ENCODE assay signal across 15 cellular contexts in genomic region chr16:70475054-70475871, GRCh38. TPM values are rescaled to one million over a fixed set of nuclear protein-coding genes. Genes with fewer than 3 reads are reported as not detected.
DNase-seq lines count a peak whose midpoint lies in the region; ATAC-seq and TF ChIP-seq lines count a peak whose summit lies in the region.
"Had no signal": no experiment of that assay in that cellular context is flagged by ENCODE, and none has a peak within 500 bp of the region (broad histone marks: within the 10 kb centered on the region; RNA-seq: fewer than 3 reads in every experiment).

No MANE protein-coding gene starts in this region.

- H2AFZ ChIP-seq in mammary epithelial cell (ENCODE audit: low read depth, low read length) (no peak overlapping the region), neural progenitor cell (replicated peaks) (no peak overlapping the region)

- TF ChIP-seq POLR2A in breast epithelium (IDR thresholded peaks at IDR 0.05) (no peak), gastrocnemius medialis (IDR thresholded peaks at IDR 0.05) (no peak)

- no peak overlapping the region for H3K27ac ChIP-seq in mammary epithelial cell (ENCODE audit: insufficient read depth, low read depth, low read length)
- no peak overlapping the region for H3K27ac ChIP-seq in breast epithelium
- peak overlapping the region in 3 of 4 donors; percentile 75 to 88 (median 77) for H3K27ac ChIP-seq in gastrocnemius medialis
- H3K27ac ChIP-seq in neural progenitor cell, result no peak overlapping the region
- H3K27ac ChIP-seq: VCaP had no signal

- POLR2A ChIA-PET in activated CD8-positive, alpha-beta T cell treated with anti-CD3 and anti-CD28 coated beads for 36 hours (lab: Charles Lee), result interaction anchor here (1.2 to 2.0 kb wide), 2 partner anchors 21 to 73 kb away, joined by 5 to 7 read pairs; partner anchors contain the start of gene FCSK

- H3K4me2 ChIP-seq in mammary epithelial cell (ENCODE audit: insufficient read depth, low read depth, low read length), result peak overlapping the region; percentile 57
- no peak overlapping the region for H3K4me2 ChIP-seq in neural progenitor cell

- peaks cover 3% of the 10 kb centered on the region for H3K36me3 Mint-ChIP-seq in activated CD8-positive, alpha-beta T cell treated with anti-CD3 and anti-CD28 coated beads for 36 hours (ENCODE audit: low read depth)
- H3K36me3 Mint-ChIP-seq in neural progenitor cell, result peaks cover 3% of the 10 kb centered on the region
- H3K36me3 Mint-ChIP-seq: activated naive CD4-positive, alpha-beta T cell treated with anti-CD3 and anti-CD28 coated beads, Interleukin-2, amount 50 U/mL, for 72 hours had no signal

- WGBS in mammary epithelial cell (ENCODE audit: low coverage, missing lambda C conversion rate), result 38% methylated on average over 9 of the region's 24 CpGs

- H3K4me3 Mint-ChIP-seq in activated CD8-positive, alpha-beta T cell treated with anti-CD3 and anti-CD28 coated beads for 36 hours, result no peak overlapping the region
- no peak overlapping the region for H3K4me3 Mint-ChIP-seq in neural progenitor cell

- H3K4me1 ChIP-seq in mammary epithelial cell (ENCODE audit: insufficient read depth, low read length) (peaks cover 28% of the 10 kb centered on the region), breast epithelium (no peaks in the 10 kb centered on the region), gastrocnemius medialis (peaks cover 19 to 20% of the 10 kb centered on the region in 2 donors), neural progenitor cell (no peaks in the 10 kb centered on the region)

- H4K20me1 ChIP-seq in mammary epithelial cell (ENCODE audit: insufficient read depth, low read length) (no peaks in the 10 kb centered on the region), neural progenitor cell (ENCODE audit: low read depth) (no peaks in the 10 kb centered on the region)

- dilution Hi-C loops in mammary epithelial cell (cut with HindIII; ENCODE audit: low sequenced_read_pairs), result loop anchor here (5.0 kb wide), 4 partner anchors 38 to 113 kb away; partner anchors contain the start of gene ST3GAL2

- no peak overlapping the region for H3K4me3 ChIP-seq in mammary epithelial cell (replicated peaks in 1 of 3; ENCODE audit: insufficient read depth in 1 of 3, low read depth in 2 of 3, low read length in 3 of 3)
- no peak overlapping the region for H3K4me3 ChIP-seq in breast epithelium
- no peak overlapping the region for H3K4me3 ChIP-seq in gastrocnemius medialis
- no peak overlapping the region for H3K4me3 ChIP-seq in neural progenitor cell
- H3K4me3 ChIP-seq: heart left ventricle had no signal

- CTCF ChIA-PET in mammary epithelial cell (lab: Charles Lee; ENCODE audit: low non-redundant PET), result no interaction called here
- CTCF ChIA-PET in activated CD8-positive, alpha-beta T cell treated with anti-CD3 and anti-CD28 coated beads for 36 hours (lab: Charles Lee), result interaction anchor here (1.3 kb wide), 1 partner anchor 95 kb away, joined by 3 read pairs; no protein-coding TSS in a partner anchor

- TF ChIP-seq CTCF in mammary epithelial cell (conservative IDR thresholded peaks at IDR 0.05 in 1 of 2, IDR thresholded peaks at IDR 0.05 in 1 of 2; ENCODE audit: extremely low read depth in 1 of 2, insufficient read depth in 1 of 2, low read depth in 1 of 2, low read length in 2 of 2) (no peak), breast epithelium (IDR thresholded peaks at IDR 0.05) (no peak), gastrocnemius medialis (IDR thresholded peaks at IDR 0.05 in 4 of 5, conservative IDR thresholded peaks at IDR 0.05 in 1 of 5) (no peak), neural progenitor cell (IDR thresholded peaks at IDR 0.05) (no peak)
- no peak for TF ChIP-seq CTCF in activated CD8-positive, alpha-beta T cell treated with anti-CD3 and anti-CD28 coated beads for 36 hours (IDR thresholded peaks at IDR 0.05)

- H3K9me3 Mint-ChIP-seq in activated CD8-positive, alpha-beta T cell treated with anti-CD3 and anti-CD28 coated beads for 36 hours, result no peaks in the 10 kb centered on the region
- no peaks in the 10 kb centered on the region for H3K9me3 Mint-ChIP-seq in neural progenitor cell
- H3K9me3 Mint-ChIP-seq: activated naive CD4-positive, alpha-beta T cell treated with anti-CD3 and anti-CD28 coated beads, Interleukin-2, amount 50 U/mL, for 72 hours; IgD-negative memory B cell had no signal

- no peak overlapping the region for H3K9ac ChIP-seq in mammary epithelial cell (ENCODE audit: insufficient read depth, low read length)
- H3K9ac ChIP-seq in neural progenitor cell, result no peak overlapping the region

- intact Hi-C loops in mammary epithelial cell (cut with micrococcal nuclease), result loop anchor here (5.0 kb wide), 1 partner anchor 93 kb away; no protein-coding TSS in a partner anchor
- intact Hi-C loops in breast epithelium (cut with DNase I; ENCODE audit: low total_unique reads), result no loop called here
- intact Hi-C loops in activated CD8-positive, alpha-beta T cell treated with anti-CD3 and anti-CD28 coated beads for 36 hours (cut with micrococcal nuclease), result loop anchor here (5.0 kb wide), 1 partner anchor 83 kb away; no protein-coding TSS in a partner anchor
- intact Hi-C loops in gastrocnemius medialis (cut with DNase I; ENCODE audit: low total_unique reads), result no loop called here

- H3K4me1 Mint-ChIP-seq in activated CD8-positive, alpha-beta T cell treated with anti-CD3 and anti-CD28 coated beads for 36 hours (ENCODE audit: low read depth), result peaks cover 29% of the 10 kb centered on the region
- H3K4me1 Mint-ChIP-seq in neural progenitor cell, result peaks cover 3% of the 10 kb centered on the region

- DNase-seq in mammary epithelial cell (peak; percentile 12), breast epithelium (ENCODE audit: low spot score in 2 of 2) (no peak), gastrocnemius medialis (no peak), neural progenitor cell (ENCODE audit: low spot score) (no peak), GOT3 (lab: John Stamatoyannopoulos, UW) (no peak)
- no peak for DNase-seq in activated CD8-positive, alpha-beta T cell treated with anti-CD3 and anti-CD28 coated beads for 36 hours
- DNase-seq: activated CD8-positive, alpha-beta memory T cell treated with anti-CD3 and anti-CD28 coated beads, Interleukin-2, amount 50 U/mL, for 48 hours; kidney; MV-4-11; NCI-H2081 treated with DMSO at 0.1 percent for 48 hours; NCI-H526 treated with DMSO at 0.1 percent for 48 hours had no signal

- H3K79me2 ChIP-seq in mammary epithelial cell (ENCODE audit: insufficient read depth, low read length) (no peaks in the 10 kb centered on the region), neural progenitor cell (ENCODE audit: low read depth) (no peaks in the 10 kb centered on the region)

- H3K27me3 Mint-ChIP-seq in activated CD8-positive, alpha-beta T cell treated with anti-CD3 and anti-CD28 coated beads for 36 hours, result no peaks in the 10 kb centered on the region
- no peaks in the 10 kb centered on the region for H3K27me3 Mint-ChIP-seq in neural progenitor cell (ENCODE audit: insufficient read depth, low read depth)
- H3K27me3 Mint-ChIP-seq: IgD-negative memory B cell had no signal

- in situ Hi-C loops in mammary epithelial cell (cut with MboI; ENCODE audit: low sequenced_read_pairs in 2 of 2), result no loop called here
- in situ Hi-C loops in gastrocnemius medialis (cut with MboI; ENCODE audit: low sequenced_read_pairs in 4 of 4), result no loop called here

- H3K36me3 ChIP-seq in mammary epithelial cell (ENCODE audit: insufficient read depth, low read length) (no peaks in the 10 kb centered on the region), breast epithelium (peaks cover 7% of the 10 kb centered on the region), gastrocnemius medialis (peaks cover 0 to 19% of the 10 kb centered on the region in 2 donors), neural progenitor cell (no peaks in the 10 kb centered on the region)

- H3K27ac Mint-ChIP-seq in activated CD8-positive, alpha-beta T cell treated with anti-CD3 and anti-CD28 coated beads for 36 hours, result peak overlapping the region; percentile 55
- H3K27ac Mint-ChIP-seq in neural progenitor cell, result no peak overlapping the region

- H3F3A ChIP-seq in neural progenitor cell (ENCODE audit: low read depth), result no peaks in the 10 kb centered on the region

- no peak for ATAC-seq in activated CD8-positive, alpha-beta T cell treated with anti-CD3 and anti-CD28 coated beads for 36 hours
- no peak for ATAC-seq in gastrocnemius medialis

- H3K9me3 ChIP-seq in mammary epithelial cell (replicated peaks; ENCODE audit: insufficient read depth, low read length) (no peaks in the 10 kb centered on the region), breast epithelium (no peaks in the 10 kb centered on the region), gastrocnemius medialis (no peaks in the 10 kb centered on the region), neural progenitor cell (ENCODE audit: low read depth) (no peaks in the 10 kb centered on the region)
- H3K9me3 ChIP-seq: heart left ventricle had no signal

- no TSS peak for BruUV-seq in mammary epithelial cell (replicated peaks; lab: Mats Ljungman, UMichigan)

- no peaks in the 10 kb centered on the region for H3K27me3 ChIP-seq in mammary epithelial cell (ENCODE audit: insufficient read depth, low read length)
- H3K27me3 ChIP-seq in breast epithelium, result no peaks in the 10 kb centered on the region
- no peaks in the 10 kb centered on the region for H3K27me3 ChIP-seq in gastrocnemius medialis
- H3K27me3 ChIP-seq in neural progenitor cell, result no peaks in the 10 kb centered on the region
- H3K27me3 ChIP-seq: heart left ventricle had no signal

RNA-seq across cellular contexts. Expression of gene FCSK, which starts 20.9 kb away (rescaled TPM):
- total RNA-seq in mammary epithelial cell (10 to 100 TPM; 12.2 to 12.7 TPM), breast epithelium (10 to 100 TPM; 10.7 to 27.8 (median 18.0) TPM), gastrocnemius medialis (10 to 100 TPM in 2 of 4 donors, 1 to 10 TPM in 2; 8.0 to 13.5 (median 11.1) TPM), neural progenitor cell (ENCODE audit: low replicate concordance) (11.0 and 12.0 TPM in 2 replicates)
- polyA plus RNA-seq in mammary epithelial cell, result 8.0 TPM
- polyA minus RNA-seq in mammary epithelial cell, result 6.9 TPM
- 10 to 100 TPM; 11.0 to 11.1 TPM for total RNA-seq in activated CD8-positive, alpha-beta T cell treated with anti-CD3 and anti-CD28 coated beads for 36 hours

RNA-seq across cellular contexts. Expression of gene ST3GAL2, which starts 36.4 kb away (rescaled TPM):
- total RNA-seq in mammary epithelial cell (10 to 100 TPM; 14.0 to 14.5 TPM), breast epithelium (10 to 100 TPM in 2 of 3 donors, 1 to 10 TPM in 1; 7.8 to 13.4 (median 11.5) TPM), gastrocnemius medialis (10 to 100 TPM; 12.8 to 27.7 (median 22.1) TPM), neural progenitor cell (ENCODE audit: low replicate concordance) (11.6 and 34.5 TPM in 2 replicates)
- 7.9 TPM for polyA plus RNA-seq in mammary epithelial cell
- 48.9 TPM for polyA minus RNA-seq in mammary epithelial cell
- 10 to 100 TPM; 13.2 to 19.0 TPM for total RNA-seq in activated CD8-positive, alpha-beta T cell treated with anti-CD3 and anti-CD28 coated beads for 36 hours

RNA-seq across cellular contexts. Expression of gene COG4, which starts 48.1 kb away (rescaled TPM):
- total RNA-seq in mammary epithelial cell (10 to 100 TPM; 42.7 to 52.0 TPM), breast epithelium (10 to 100 TPM; 36.4 to 46.1 (median 41.3) TPM), gastrocnemius medialis (100 to 1,000 TPM in 1 of 4 donors, 10 to 100 TPM in 3; 71.8 to 113 (median 82.0) TPM), neural progenitor cell (ENCODE audit: low replicate concordance) (62.4 and 79.8 TPM in 2 replicates)
- 35.7 TPM for polyA plus RNA-seq in mammary epithelial cell
- 39.0 TPM for polyA minus RNA-seq in mammary epithelial cell
- total RNA-seq in activated CD8-positive, alpha-beta T cell treated with anti-CD3 and anti-CD28 coated beads for 36 hours, result 10 to 100 TPM; 38.0 to 39.0 TPM

RNA-seq across cellular contexts. Expression of gene SF3B3, which starts 48.4 kb away (rescaled TPM):
- total RNA-seq in mammary epithelial cell, result 100 to 1,000 TPM; 147 to 305 TPM
- polyA plus RNA-seq in mammary epithelial cell, result 107 TPM
- 517 TPM for polyA minus RNA-seq in mammary epithelial cell
- 100 to 1,000 TPM in 2 of 3 donors, 10 to 100 TPM in 1; 80.2 to 147 (median 133) TPM for total RNA-seq in breast epithelium
- total RNA-seq in activated CD8-positive, alpha-beta T cell treated with anti-CD3 and anti-CD28 coated beads for 36 hours, result 100 to 1,000 TPM; 543 to 552 TPM
- total RNA-seq in gastrocnemius medialis, result 100 to 1,000 TPM in 2 of 4 donors, 10 to 100 TPM in 2; 71.0 to 110 (median 97.2) TPM
- 188 and 314 TPM in 2 replicates for total RNA-seq in neural progenitor cell (ENCODE audit: low replicate concordance)

Comparison
In these comparisons a context has a peak if more than half of its experiments do, and no peak if none do; other contexts are left out.
1. intact Hi-C loops: an anchor here in mammary epithelial cell (5.0 kb wide) and activated CD8-positive, alpha-beta T cell treated with anti-CD3 and anti-CD28 coated beads for 36 hours (5.0 kb wide); none called in breast epithelium and gastrocnemius medialis.
2. H3K27ac ChIP-seq: peak in gastrocnemius medialis (3 of 4); none in mammary epithelial cell (single experiment), breast epithelium (0 of 2) and neural progenitor cell (single experiment).